ENCODE assay signal across 23 cellular contexts in the genomic region with DNA sequence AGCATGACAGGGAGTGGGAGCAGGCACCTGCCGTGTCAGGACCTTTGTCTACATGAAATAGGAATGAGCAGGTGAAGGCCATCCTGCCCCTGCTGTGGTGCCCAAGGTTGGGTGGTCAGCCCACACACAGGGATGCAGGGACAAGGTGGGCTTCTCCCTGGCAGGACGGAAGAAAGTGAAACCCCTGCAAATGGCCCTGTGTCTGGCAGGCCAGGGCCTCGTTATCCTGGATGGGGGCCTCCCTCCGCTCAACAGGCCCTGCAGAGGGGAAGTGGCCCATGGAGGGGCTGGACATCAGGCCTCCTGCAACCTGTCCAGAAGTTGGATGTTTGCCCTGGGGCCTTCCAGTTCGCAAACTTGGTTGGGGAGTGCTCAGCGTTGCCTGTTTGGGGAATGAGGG. TPM values are rescaled to one million over a fixed set of nuclear protein-coding genes. Genes with fewer than 3 reads are reported as not detected.
DNase-seq lines count a peak whose midpoint lies in the region; ATAC-seq and TF ChIP-seq lines count a peak whose summit lies in the region.
"Had no signal": no experiment of that assay in that cellular context is flagged by ENCODE, and none has a peak within 500 bp of the region (broad histone marks: within the 10 kb centered on the region; RNA-seq: fewer than 3 reads in every experiment).

No MANE protein-coding gene starts in this region.

- H3K36me3 Mint-ChIP-seq in natural killer cell: no peaks in the 10 kb centered on the region
- no peaks in the 10 kb centered on the region for H3K36me3 Mint-ChIP-seq in natural killer cell treated with Interleukin-12 subunit alpha and Interleukin-12 subunit beta and Interleukin-15 and Interleukin-18, amount 100 ng/mL, for 72 hours

- H3K36me3 ChIP-seq in neuronal stem cell (replicated peaks in 1 of 2; ENCODE audit: control insufficient read depth in 2 of 2, insufficient read depth in 2 of 2, low read length in 2 of 2) (peaks cover 25 to 60% of the 10 kb centered on the region in 2 donors), Karpas-422 (ENCODE audit: insufficient read depth, low read length) (peaks cover 24% of the 10 kb centered on the region; the same call in 1 of the 2 replicates)
- H3K36me3 ChIP-seq: neural progenitor cell had no signal

- H3K9ac ChIP-seq in neuronal stem cell (ENCODE audit: low read depth, low read length, poor library complexity): peak overlapping the region; percentile 40
- no peak overlapping the region for H3K9ac ChIP-seq in Karpas-422 (ENCODE audit: low read length)
- H3K9ac ChIP-seq: BLaER1, neural progenitor cell had no signal

- H4K20me1 ChIP-seq in Karpas-422 (ENCODE audit: insufficient read depth, low read depth, low read length): peaks cover 5% of the 10 kb centered on the region; the same call in 1 of the 2 replicates

- H4K8ac ChIP-seq in neuronal stem cell (ENCODE audit: low read depth, low read length): peak overlapping the region; percentile 10

- no peak overlapping the region for H3K23ac ChIP-seq in neuronal stem cell (ENCODE audit: low read depth, low read length, poor library complexity)

- H3K18ac ChIP-seq in neuronal stem cell (ENCODE audit: low read length): peak overlapping the region; percentile 63

- no peak for TF ChIP-seq CTCF in natural killer cell (IDR thresholded peaks at IDR 0.05)

- no peak overlapping the region for H2BK15ac ChIP-seq in neuronal stem cell (ENCODE audit: low read length)

- no peaks in the 10 kb centered on the region for H3K27me3 ChIP-seq in neuronal stem cell (ENCODE audit: control insufficient read depth in 3 of 3, insufficient read depth in 3 of 3, low read depth in 1 of 3, low read length in 3 of 3)
- no peaks in the 10 kb centered on the region for H3K27me3 ChIP-seq in Karpas-422 (ENCODE audit: low read length)
- H3K27me3 ChIP-seq: adrenal gland, BLaER1, neural progenitor cell had no signal

- peak overlapping the region; percentile 24 to 43 for H3K27ac Mint-ChIP-seq in natural killer cell
- no peak overlapping the region for H3K27ac Mint-ChIP-seq in natural killer cell treated with Interleukin-12 subunit alpha and Interleukin-12 subunit beta and Interleukin-15 and Interleukin-18, amount 100 ng/mL, for 72 hours
- H3K27ac Mint-ChIP-seq: endodermal cell, neural progenitor cell had no signal

- peaks cover 8% of the 10 kb centered on the region; the same call in 1 of the 2 replicates for H3K79me2 ChIP-seq in Karpas-422 (ENCODE audit: low read length)

- H3K27ac ChIP-seq in caudate nucleus (ENCODE audit: low read depth, low read length) (peak overlapping the region; percentile 2), neuronal stem cell (replicated peaks; ENCODE audit: low read length) (no peak overlapping the region), Karpas-422 (ENCODE audit: low read length) (no peak overlapping the region)
- H3K27ac ChIP-seq: adrenal gland, BLaER1, neural progenitor cell, SK-N-MC had no signal

- no peak overlapping the region for H2BK120ac ChIP-seq in neuronal stem cell (ENCODE audit: low read depth, low read length)

- H3K79me1 ChIP-seq in neuronal stem cell (ENCODE audit: low read depth, low read length): peaks cover 14% of the 10 kb centered on the region

- H3K4me3 Mint-ChIP-seq in natural killer cell: no peak overlapping the region
- no peak overlapping the region for H3K4me3 Mint-ChIP-seq in natural killer cell treated with Interleukin-12 subunit alpha and Interleukin-12 subunit beta and Interleukin-15 and Interleukin-18, amount 100 ng/mL, for 72 hours
- H3K4me3 Mint-ChIP-seq: endodermal cell, neural progenitor cell had no signal

- no peaks in the 10 kb centered on the region for H3K9me3 Mint-ChIP-seq in natural killer cell
- no peaks in the 10 kb centered on the region for H3K9me3 Mint-ChIP-seq in natural killer cell treated with Interleukin-12 subunit alpha and Interleukin-12 subunit beta and Interleukin-15 and Interleukin-18, amount 100 ng/mL, for 72 hours
- H3K9me3 Mint-ChIP-seq: endodermal cell, neural progenitor cell had no signal

- H3K9me2 ChIP-seq in Karpas-422 (replicated peaks; ENCODE audit: insufficient read depth, low read length): no peaks in the 10 kb centered on the region

- peaks cover 10 to 24% of the 10 kb centered on the region in 2 donors for H3K4me1 Mint-ChIP-seq in natural killer cell
- peaks cover 9% of the 10 kb centered on the region in 2 donors for H3K4me1 Mint-ChIP-seq in natural killer cell treated with Interleukin-12 subunit alpha and Interleukin-12 subunit beta and Interleukin-15 and Interleukin-18, amount 100 ng/mL, for 72 hours (ENCODE audit: low read depth in 2 of 2)
- H3K4me1 Mint-ChIP-seq: endodermal cell, neural progenitor cell had no signal

- H2AK5ac ChIP-seq in neuronal stem cell (ENCODE audit: low read depth, low read length): no peak overlapping the region

- no peak overlapping the region for H3K14ac ChIP-seq in neuronal stem cell (ENCODE audit: low read length)

- no peak for ATAC-seq in natural killer cell
- ATAC-seq in natural killer cell treated with Interleukin-12 subunit alpha and Interleukin-12 subunit beta and Interleukin-15 and Interleukin-18, amount 100 ng/mL, for 72 hours: no peak

- no peak for DNase-seq in natural killer cell
- no peak for DNase-seq in natural killer cell treated with Interleukin-12 subunit alpha and Interleukin-12 subunit beta and Interleukin-15 and Interleukin-18, amount 100 ng/mL, for 72 hours (ENCODE audit: low spot score)
- no peak for DNase-seq in caudate nucleus (lab: John Stamatoyannopoulos, UW)
- DNase-seq in neuronal stem cell (ENCODE audit: low spot score): no peak
- no peak for DNase-seq in NCI-H446 treated with DMSO at 0.1 percent for 48 hours (lab: John Stamatoyannopoulos, UW)
- no peak for DNase-seq in T-helper 9 cell
- DNase-seq in Karpas-422: no peak
- DNase-seq: ACHN; activated CD8-positive, alpha-beta memory T cell treated with anti-CD3 and anti-CD28 coated beads, Interleukin-2, amount 50 U/mL, for 4 hours; activated effector memory CD4-positive, alpha-beta T cell treated with anti-CD3 and anti-CD28 coated beads, Interleukin-2, amount 50 U/mL, for 16 hours; adrenal gland; Caco-2; DMS79; endodermal cell; NCI-H1048; NCI-H1930; NCI-H774; RPMI8226; stimulated activated CD8-positive, alpha-beta memory T cell treated with anti-CD3 and anti-CD28 coated beads, Interleukin-4, amount 100 ng/mL, for 48 hours had no signal

- no peak overlapping the region for H2BK12ac ChIP-seq in neuronal stem cell (ENCODE audit: low read length)

- intact Hi-C loops in natural killer cell (cut with micrococcal nuclease): no loop called here

- H2AFZ ChIP-seq in neuronal stem cell (ENCODE audit: low read length): no peak overlapping the region
- no peak overlapping the region for H2AFZ ChIP-seq in Karpas-422 (ENCODE audit: low read length)
- H2AFZ ChIP-seq: neural progenitor cell had no signal

- no peak overlapping the region for H3K4me2 ChIP-seq in neuronal stem cell (ENCODE audit: insufficient read depth, low read length, poor library complexity, severe bottlenecking)
- H3K4me2 ChIP-seq in Karpas-422 (ENCODE audit: low read depth, low read length, poor library complexity, severe bottlenecking): no peak overlapping the region
- H3K4me2 ChIP-seq: BLaER1, neural progenitor cell had no signal

- H3K9me3 ChIP-seq in neuronal stem cell (replicated peaks in 1 of 2; ENCODE audit: control insufficient read depth in 2 of 2, insufficient read depth in 1 of 2, low read depth in 1 of 2, low read length in 2 of 2) (peaks cover 0 to 2% of the 10 kb centered on the region in 2 donors), Karpas-422 (ENCODE audit: low read length) (no peaks in the 10 kb centered on the region)
- H3K9me3 ChIP-seq: adrenal gland, BLaER1, Caco-2 had no signal

- H3K4me3 ChIP-seq in neuronal stem cell (ENCODE audit: low read length in 2 of 2) (no peak overlapping the region), Karpas-422 (ENCODE audit: low read length) (no peak overlapping the region)
- H3K4me3 ChIP-seq: adrenal gland, BLaER1, coronary artery, neural progenitor cell, SK-N-MC had no signal

- H3K27me3 Mint-ChIP-seq in natural killer cell (ENCODE audit: low read depth in 2 of 2): no peaks in the 10 kb centered on the region
- H3K27me3 Mint-ChIP-seq in natural killer cell treated with Interleukin-12 subunit alpha and Interleukin-12 subunit beta and Interleukin-15 and Interleukin-18, amount 100 ng/mL, for 72 hours: no peaks in the 10 kb centered on the region

- H3K4me1 ChIP-seq in neuronal stem cell (ENCODE audit: control insufficient read depth in 2 of 2, insufficient read depth in 1 of 2, low read depth in 1 of 2, low read length in 2 of 2) (peaks cover 0 to 2% of the 10 kb centered on the region in 2 donors), Karpas-422 (ENCODE audit: low read length) (no peaks in the 10 kb centered on the region)
- H3K4me1 ChIP-seq: BLaER1, Caco-2, neural progenitor cell had no signal

- H4K91ac ChIP-seq in neuronal stem cell (ENCODE audit: low read depth, low read length, poor library complexity): no peak overlapping the region

- H2BK5ac ChIP-seq in neuronal stem cell (ENCODE audit: low read length): peak overlapping the region; percentile 48

- WGBS in neuronal stem cell (ENCODE audit: extremely low coverage in 2 of 2, insufficient read length in 2 of 2, insufficient replicate concordance in 1 of 2), 2 donors: no CpG with 5 or more reads among the region's 6 CpGs

- H3K4ac ChIP-seq in neuronal stem cell (ENCODE audit: low read length): no peak overlapping the region

RNA-seq across cellular contexts. Expression of a gene that starts 14.9 kb away (rescaled TPM):
- 10 to 100 TPM; 26.4 to 42.2 (median 32.6) TPM for total RNA-seq in natural killer cell
- 10 to 100 TPM; 31.7 to 45.4 TPM for total RNA-seq in natural killer cell treated with Interleukin-12 subunit alpha and Interleukin-12 subunit beta and Interleukin-15 and Interleukin-18, amount 100 ng/mL, for 72 hours
- polyA plus RNA-seq in neuronal stem cell (2013, experiment 1 of 2): 30.2 TPM
- polyA plus RNA-seq in neuronal stem cell (2013, experiment 2 of 2): 31.5 TPM
- total RNA-seq in Karpas-422 (2014; rRNA removed; shearing (Covaris generic); ENCODE audit: low replicate concordance): 43.7 and 46.8 TPM in 2 replicates

RNA-seq across cellular contexts. Expression of a gene that starts 36.8 kb away (rescaled TPM):
- 10 to 100 TPM; 31.8 to 41.8 (median 37.6) TPM for total RNA-seq in natural killer cell
- 10 to 100 TPM; 58.7 to 83.8 TPM for total RNA-seq in natural killer cell treated with Interleukin-12 subunit alpha and Interleukin-12 subunit beta and Interleukin-15 and Interleukin-18, amount 100 ng/mL, for 72 hours
- 63.9 TPM for polyA plus RNA-seq in neuronal stem cell (2013, experiment 1 of 2)
- polyA plus RNA-seq in neuronal stem cell (2013, experiment 2 of 2): 61.6 TPM
- 43.2 and 90.3 TPM in 2 replicates for total RNA-seq in Karpas-422 (2014; rRNA removed; shearing (Covaris generic); ENCODE audit: low replicate concordance)

RNA-seq across cellular contexts. Expression of a gene that starts 37.3 kb away (rescaled TPM):
- total RNA-seq in natural killer cell: 10 to 100 TPM; 77.9 to 99.8 (median 89.5) TPM
- total RNA-seq in natural killer cell treated with Interleukin-12 subunit alpha and Interleukin-12 subunit beta and Interleukin-15 and Interleukin-18, amount 100 ng/mL, for 72 hours: 100 to 1,000 TPM; 109 to 113 TPM
- polyA plus RNA-seq in neuronal stem cell (2013, experiment 1 of 2): 41.4 TPM
- polyA plus RNA-seq in neuronal stem cell (2013, experiment 2 of 2): 40.9 TPM
- 67.7 and 102 TPM in 2 replicates for total RNA-seq in Karpas-422 (2014; rRNA removed; shearing (Covaris generic); ENCODE audit: low replicate concordance)

RNA-seq across cellular contexts. Expression of a gene that starts 49.9 kb away (rescaled TPM):
- 1 to 10 TPM; 2.7 to 5.5 (median 3.0) TPM for total RNA-seq in natural killer cell
- total RNA-seq in natural killer cell treated with Interleukin-12 subunit alpha and Interleukin-12 subunit beta and Interleukin-15 and Interleukin-18, amount 100 ng/mL, for 72 hours: 1 to 10 TPM; 3.8 to 4.3 TPM
- 15.1 TPM for polyA plus RNA-seq in neuronal stem cell (2013, experiment 1 of 2)
- 15.8 TPM for polyA plus RNA-seq in neuronal stem cell (2013, experiment 2 of 2)
- 4.4 and 6.8 TPM in 2 replicates for total RNA-seq in Karpas-422 (2014; rRNA removed; shearing (Covaris generic); ENCODE audit: low replicate concordance)

Comparison
In these comparisons a context has a peak if more than half of its experiments do, and no peak if none do; other contexts are left out.
1. H3K27ac Mint-ChIP-seq: peak in natural killer cell (2 of 2); none in natural killer cell treated with Interleukin-12 subunit alpha and Interleukin-12 subunit beta and Interleukin-15 and Interleukin-18, amount 100 ng/mL, for 72 hours (0 of 2).